In the genomic region with DNA sequence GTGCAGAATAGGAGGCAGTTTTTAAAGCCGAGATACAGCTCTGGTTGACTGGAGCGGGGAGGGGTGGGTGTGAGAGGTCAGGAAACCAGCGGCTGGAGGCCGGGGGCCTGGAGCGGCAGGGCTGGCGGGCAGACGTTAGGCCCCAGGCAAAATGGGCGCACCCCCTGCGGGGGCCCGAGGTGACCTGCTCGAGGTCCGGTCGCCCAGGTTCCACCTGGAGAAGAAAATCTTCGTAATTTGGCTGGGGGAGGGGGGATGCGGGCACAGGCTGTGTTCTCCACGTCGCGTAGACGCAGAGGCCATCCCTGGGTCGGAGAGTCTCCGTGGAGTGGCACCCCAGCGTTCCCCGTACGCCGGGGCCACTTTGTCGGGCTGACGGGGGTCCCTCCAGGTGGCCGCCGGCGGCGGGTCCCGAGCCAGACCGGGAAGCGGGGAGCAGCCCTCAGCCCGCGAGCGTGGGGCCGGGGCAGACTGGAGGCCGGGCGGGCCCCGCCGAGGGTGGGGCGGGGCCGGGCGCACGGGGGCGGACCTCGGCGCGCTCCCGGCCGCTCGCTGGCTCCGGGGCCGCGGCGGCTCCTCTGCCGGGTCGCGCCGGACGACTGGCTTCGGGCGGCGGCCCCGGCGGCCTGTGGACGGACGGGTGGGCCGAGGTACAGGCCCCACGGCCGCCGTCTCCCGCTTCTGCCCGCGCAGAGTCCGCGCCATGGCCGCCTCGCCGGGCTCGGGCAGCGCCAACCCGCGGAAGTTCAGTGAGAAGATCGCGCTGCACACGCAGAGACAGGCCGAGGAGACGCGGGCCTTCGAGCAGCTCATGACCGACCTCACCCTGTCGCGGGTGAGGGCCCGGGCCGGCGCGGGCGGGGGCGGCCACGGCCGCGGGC, we compare ENCODE assay signal across 8 cellular contexts. TPM values are rescaled to one million over a fixed set of nuclear protein-coding genes. Genes with fewer than 3 reads are reported as not detected.
DNase-seq lines count a peak whose midpoint lies in the region; ATAC-seq and TF ChIP-seq lines count a peak whose summit lies in the region.

A gene with protein sequence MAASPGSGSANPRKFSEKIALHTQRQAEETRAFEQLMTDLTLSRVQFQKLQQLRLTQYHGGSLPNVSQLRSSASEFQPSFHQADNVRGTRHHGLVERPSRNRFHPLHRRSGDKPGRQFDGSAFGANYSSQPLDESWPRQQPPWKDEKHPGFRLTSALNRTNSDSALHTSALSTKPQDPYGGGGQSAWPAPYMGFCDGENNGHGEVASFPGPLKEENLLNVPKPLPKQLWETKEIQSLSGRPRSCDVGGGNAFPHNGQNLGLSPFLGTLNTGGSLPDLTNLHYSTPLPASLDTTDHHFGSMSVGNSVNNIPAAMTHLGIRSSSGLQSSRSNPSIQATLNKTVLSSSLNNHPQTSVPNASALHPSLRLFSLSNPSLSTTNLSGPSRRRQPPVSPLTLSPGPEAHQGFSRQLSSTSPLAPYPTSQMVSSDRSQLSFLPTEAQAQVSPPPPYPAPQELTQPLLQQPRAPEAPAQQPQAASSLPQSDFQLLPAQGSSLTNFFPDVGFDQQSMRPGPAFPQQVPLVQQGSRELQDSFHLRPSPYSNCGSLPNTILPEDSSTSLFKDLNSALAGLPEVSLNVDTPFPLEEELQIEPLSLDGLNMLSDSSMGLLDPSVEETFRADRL (plus strand): TSS at position 555 of the 881 bp plus-strand sequence. CDS start 149 bp downstream, at position 704.

- intact Hi-C loops in CD4-positive, alpha-beta T cell (cut with DNase I, micrococcal nuclease): loop anchor here in 1 of 2 experiments (2.0 kb wide), 1 partner anchor 67 kb away; no protein-coding TSS in a partner anchor

- H3K4me3 Mint-ChIP-seq in CD4-positive, alpha-beta T cell: peak within 1 kb of the TSS; percentile 97
- H3K4me3 Mint-ChIP-seq in activated naive CD4-positive, alpha-beta T cell treated with anti-CD3 and anti-CD28 coated beads, Interleukin-2, amount 10 ng/mL, durations not matched to agents 7 days and 5 days: peak within 1 kb of the TSS; percentile 99

- peaks cover 5% of the 10 kb centered on the region for H3K4me1 ChIP-seq in SJSA1 (replicated peaks)

- peak within 1 kb of the TSS; percentile 72 for H3K27ac ChIP-seq in CD4-positive, alpha-beta T cell (ENCODE audit: low read depth, low read length)
- peak within 1 kb of the TSS; percentile 67 for H3K27ac ChIP-seq in SJSA1

- peak within 1 kb of the TSS; percentile 92 for H3K27ac Mint-ChIP-seq in CD4-positive, alpha-beta T cell
- H3K27ac Mint-ChIP-seq in activated naive CD4-positive, alpha-beta T cell treated with anti-CD3 and anti-CD28 coated beads, Interleukin-2, amount 10 ng/mL, durations not matched to agents 7 days and 5 days: peak within 1 kb of the TSS; percentile 91

- no peaks in the 10 kb centered on the region for H3K27me3 ChIP-seq in CD4-positive, alpha-beta T cell (ENCODE audit: control insufficient read depth, insufficient read depth, low read length)
- H3K27me3 ChIP-seq in SJSA1 (replicated peaks): no peaks in the 10 kb centered on the region

- H3K4me3 ChIP-seq in SJSA1: peak within 1 kb of the TSS; percentile 98

- H3K9me3 ChIP-seq in CD4-positive, alpha-beta T cell (ENCODE audit: control insufficient read depth, low read length): no peaks in the 10 kb centered on the region
- H3K9me3 ChIP-seq in SJSA1 (replicated peaks): no peaks in the 10 kb centered on the region

- peaks cover 39% of the 10 kb centered on the region for H3K4me1 Mint-ChIP-seq in CD4-positive, alpha-beta T cell (ENCODE audit: low read depth)
- H3K4me1 Mint-ChIP-seq in activated naive CD4-positive, alpha-beta T cell treated with anti-CD3 and anti-CD28 coated beads, Interleukin-2, amount 10 ng/mL, durations not matched to agents 7 days and 5 days: peaks cover 47% of the 10 kb centered on the region

- CTCF ChIA-PET in CD4-positive, alpha-beta T cell (lab: Charles Lee): interaction anchor here (0.6 to 2.9 kb wide), 6 partner anchors 10 to 402 kb away, joined by 3 to 14 read pairs (median 5); no protein-coding TSS in a partner anchor
- CTCF ChIA-PET in activated naive CD4-positive, alpha-beta T cell treated with anti-CD3 and anti-CD28 coated beads, Interleukin-2, amount 10 ng/mL, durations not matched to agents 7 days and 5 days (lab: Charles Lee): interaction anchor here (0.7 to 2.7 kb wide), 4 partner anchors 10 to 406 kb away, joined by 3 to 13 read pairs (median 6); a partner anchor contains a TSS

- TF ChIP-seq CTCF in CD4-positive, alpha-beta T cell (IDR thresholded peaks at IDR 0.05): no peak
- TF ChIP-seq CTCF in omental fat pad (IDR thresholded peaks at IDR 0.05): no peak

- H3K27me3 Mint-ChIP-seq in CD4-positive, alpha-beta T cell: no peaks in the 10 kb centered on the region
- H3K27me3 Mint-ChIP-seq in activated naive CD4-positive, alpha-beta T cell treated with anti-CD3 and anti-CD28 coated beads, Interleukin-2, amount 10 ng/mL, durations not matched to agents 7 days and 5 days: no peaks in the 10 kb centered on the region

- peak; percentile 31 to 62 (median 49) for DNase-seq in CD4-positive, alpha-beta T cell
- DNase-seq in SJSA1 (ENCODE audit: low read depth in 1 of 2, low spot score in 2 of 2): peak; percentile 51 to 52
- DNase-seq in activated naive CD4-positive, alpha-beta T cell treated with anti-CD3 and anti-CD28 coated beads, Interleukin-2, amount 10 ng/mL, durations not matched to agents 7 days and 5 days: peak; percentile 69
- no peak for DNase-seq in glomerular endothelial cell (ENCODE audit: extremely low read depth, low read depth, low spot score)
- DNase-seq in omental fat pad (ENCODE audit: low spot score): no peak
- peak; percentile 56 for DNase-seq in ureter (ENCODE audit: low spot score)

- POLR2A ChIA-PET in CD4-positive, alpha-beta T cell (lab: Charles Lee): interaction anchor here (0.6 to 3.3 kb wide), 26 partner anchors 8 to 162 kb away, joined by 3 to 67 read pairs (median 5); no protein-coding TSS in a partner anchor

- H3K36me3 ChIP-seq in SJSA1: peaks cover 3% of the 10 kb centered on the region; the same call in 1 of the 2 replicates

- H3K9me3 Mint-ChIP-seq in CD4-positive, alpha-beta T cell: no peaks in the 10 kb centered on the region
- no peaks in the 10 kb centered on the region for H3K9me3 Mint-ChIP-seq in activated naive CD4-positive, alpha-beta T cell treated with anti-CD3 and anti-CD28 coated beads, Interleukin-2, amount 10 ng/mL, durations not matched to agents 7 days and 5 days

- ATAC-seq in CD4-positive, alpha-beta T cell (ENCODE audit: poor library complexity): peak; percentile 80
- peak; percentile 73 for ATAC-seq in GM19328 (IDR thresholded peaks at IDR 0.05; ENCODE audit: unreplicated experiment)
- ATAC-seq in HG03457 (IDR thresholded peaks at IDR 0.05; ENCODE audit: unreplicated experiment): peak; percentile 50
- ATAC-seq in omental fat pad (ENCODE audit: low FRiP score): peak; percentile 91

- H3K36me3 Mint-ChIP-seq in CD4-positive, alpha-beta T cell (ENCODE audit: low read depth): peaks cover 4% of the 10 kb centered on the region
- peaks cover 27% of the 10 kb centered on the region for H3K36me3 Mint-ChIP-seq in activated naive CD4-positive, alpha-beta T cell treated with anti-CD3 and anti-CD28 coated beads, Interleukin-2, amount 10 ng/mL, durations not matched to agents 7 days and 5 days

RNA-seq across cellular contexts. Expression of the gene that starts here (rescaled TPM):
- total RNA-seq in CD4-positive, alpha-beta T cell: 10 to 100 TPM; 90.7 to 92.4 TPM
- 16.5 and 17.8 TPM in 2 replicates for total RNA-seq in SJSA1 (2014; rRNA removed; shearing (Covaris generic))
- total RNA-seq in glomerular endothelial cell (13.3 and 22.9 TPM in 2 replicates), omental fat pad (10 to 100 TPM; 31.5 to 52.8 (median 44.3) TPM), ureter (55.7 TPM)

Comparison
In these comparisons a context has a peak if more than half of its experiments do, and no peak if none do; other contexts are left out.
1. DNase-seq: peak in CD4-positive, alpha-beta T cell (10 of 10), SJSA1 (2 of 2), activated naive CD4-positive, alpha-beta T cell treated with anti-CD3 and anti-CD28 coated beads, Interleukin-2, amount 10 ng/mL, durations not matched to agents 7 days and 5 days (single experiment) and ureter (single experiment); none in glomerular endothelial cell (single experiment) and omental fat pad (single experiment).
2. Peak in every context shown above with its lines, with median percentiles within 50 percentile points of each other: ATAC-seq.